In genomic region chr1:12369258-12369657, GRCh38 we compare ENCODE assay signal across 15 cellular contexts.
DNase-seq lines count a peak whose midpoint lies in the region; ATAC-seq, FAIRE-seq and TF ChIP-seq lines count a peak whose summit lies in the region.
"Had no signal": no experiment of that assay in that cellular context is flagged by ENCODE, and none has a peak within 500 bp of the region (broad histone marks: within the 10 kb centered on the region; RNA-seq: fewer than 3 reads in every experiment).

No MANE protein-coding gene starts in this region.

- H3K9me3 ChIP-seq in neural progenitor cell (ENCODE audit: low read depth): no peaks in the 10 kb centered on the region
- H3K9me3 ChIP-seq: BLaER1, Peyer's patch had no signal

- H3K36me3 Mint-ChIP-seq in activated T-cell treated with anti-CD3 and anti-CD28 coated beads, Interleukin-2, amount 50 U/mL, for 24 hours (ENCODE audit: low read depth): peaks cover 70% of the 10 kb centered on the region
- peaks cover 46% of the 10 kb centered on the region for H3K36me3 Mint-ChIP-seq in activated T-cell treated with anti-CD3 and anti-CD28 coated beads, Interleukin-2, amount 50 U/mL, for 4 hours (ENCODE audit: insufficient read depth)
- peaks cover 24% of the 10 kb centered on the region for H3K36me3 Mint-ChIP-seq in neural progenitor cell

- H2AFZ ChIP-seq in neural progenitor cell (replicated peaks): no peak overlapping the region

- no peak overlapping the region for H3K27ac ChIP-seq in neural progenitor cell
- H3K27ac ChIP-seq: BLaER1, Peyer's patch had no signal

- no peak for TF ChIP-seq CTCF in neural progenitor cell (IDR thresholded peaks at IDR 0.05)

- H3K9me3 Mint-ChIP-seq in activated T-cell treated with anti-CD3 and anti-CD28 coated beads, Interleukin-2, amount 50 U/mL, for 24 hours: no peaks in the 10 kb centered on the region
- H3K9me3 Mint-ChIP-seq in activated T-cell treated with anti-CD3 and anti-CD28 coated beads, Interleukin-2, amount 50 U/mL, for 4 hours: no peaks in the 10 kb centered on the region
- no peaks in the 10 kb centered on the region for H3K9me3 Mint-ChIP-seq in neural progenitor cell

- H3F3A ChIP-seq in neural progenitor cell (ENCODE audit: low read depth): no peaks in the 10 kb centered on the region

- peak overlapping the region; percentile 14 for H3K4me2 ChIP-seq in neural progenitor cell
- H3K4me2 ChIP-seq: BLaER1 had no signal

- no peak for ATAC-seq in activated T-cell treated with anti-CD3 and anti-CD28 coated beads, Interleukin-2, amount 50 U/mL, for 4 hours
- ATAC-seq in esophagus mucosa (peak; percentile 47), HG03097 (IDR thresholded peaks at IDR 0.05; ENCODE audit: low FRiP score, unreplicated experiment) (no peak), GM21367 (IDR thresholded peaks at IDR 0.05; ENCODE audit: unreplicated experiment) (no peak)

- H3K4me1 ChIP-seq in neural progenitor cell: peaks cover 24% of the 10 kb centered on the region
- H3K4me1 ChIP-seq: BLaER1, Peyer's patch had no signal

- H3K9ac ChIP-seq in neural progenitor cell: no peak overlapping the region
- H3K9ac ChIP-seq: BLaER1 had no signal

- no peak overlapping the region for H3K4me3 Mint-ChIP-seq in activated T-cell treated with anti-CD3 and anti-CD28 coated beads, Interleukin-2, amount 50 U/mL, for 24 hours
- H3K4me3 Mint-ChIP-seq in activated T-cell treated with anti-CD3 and anti-CD28 coated beads, Interleukin-2, amount 50 U/mL, for 4 hours: no peak overlapping the region
- no peak overlapping the region for H3K4me3 Mint-ChIP-seq in neural progenitor cell

- H4K20me1 ChIP-seq in neural progenitor cell (ENCODE audit: low read depth): no peaks in the 10 kb centered on the region
- H4K20me1 ChIP-seq: BLaER1 had no signal

- no peak for DNase-seq in activated T-cell treated with anti-CD3 and anti-CD28 coated beads, Interleukin-2, amount 50 U/mL, for 24 hours
- DNase-seq in activated T-cell treated with anti-CD3 and anti-CD28 coated beads, Interleukin-2, amount 50 U/mL, for 4 hours: no peak
- peak; percentile 29 for DNase-seq in RPMI7951 (ENCODE audit: low read depth)
- no peak for DNase-seq in neural progenitor cell (ENCODE audit: low spot score)
- no peak for DNase-seq in GM19239 (ENCODE audit: insufficient read length, low spot score)
- DNase-seq: 8988T, EL, H7, NCI-H1436, NCI-H510A treated with DMSO at 0.1 percent for 48 hours, Peyer's patch had no signal

- no peak for FAIRE-seq in GM19239 (lab: Jason Lieb, UNC)

- H3K4me1 Mint-ChIP-seq in activated T-cell treated with anti-CD3 and anti-CD28 coated beads, Interleukin-2, amount 50 U/mL, for 24 hours (ENCODE audit: low read depth): peaks cover 9% of the 10 kb centered on the region
- H3K4me1 Mint-ChIP-seq in activated T-cell treated with anti-CD3 and anti-CD28 coated beads, Interleukin-2, amount 50 U/mL, for 4 hours (ENCODE audit: low read depth): peaks cover 5% of the 10 kb centered on the region
- peaks cover 16% of the 10 kb centered on the region for H3K4me1 Mint-ChIP-seq in neural progenitor cell

- no peaks in the 10 kb centered on the region for H3K27me3 Mint-ChIP-seq in activated T-cell treated with anti-CD3 and anti-CD28 coated beads, Interleukin-2, amount 50 U/mL, for 24 hours
- H3K27me3 Mint-ChIP-seq in activated T-cell treated with anti-CD3 and anti-CD28 coated beads, Interleukin-2, amount 50 U/mL, for 4 hours (ENCODE audit: low read depth): no peaks in the 10 kb centered on the region
- H3K27me3 Mint-ChIP-seq in neural progenitor cell (ENCODE audit: insufficient read depth, low read depth): peaks cover 3% of the 10 kb centered on the region

- H3K27me3 ChIP-seq in neural progenitor cell: no peaks in the 10 kb centered on the region
- H3K27me3 ChIP-seq: BLaER1, Peyer's patch had no signal

- H3K4me3 ChIP-seq in neural progenitor cell: no peak overlapping the region
- H3K4me3 ChIP-seq: BLaER1, Peyer's patch had no signal

- H3K36me3 ChIP-seq in neural progenitor cell: peaks cover 4% of the 10 kb centered on the region

- no peaks in the 10 kb centered on the region for H3K79me2 ChIP-seq in neural progenitor cell (ENCODE audit: low read depth)

- peak overlapping the region; percentile 11 for H3K27ac Mint-ChIP-seq in activated T-cell treated with anti-CD3 and anti-CD28 coated beads, Interleukin-2, amount 50 U/mL, for 24 hours
- H3K27ac Mint-ChIP-seq in neural progenitor cell: no peak overlapping the region
